10 cellular contexts compared by ENCODE assay signal in genomic region chr19:55370305-55370988, GRCh38. TPM values are rescaled to one million over a fixed set of nuclear protein-coding genes. Genes with fewer than 3 reads are reported as not detected.
DNase-seq lines count a peak whose midpoint lies in the region; TF ChIP-seq lines count a peak whose summit lies in the region.
"Had no signal": no experiment of that assay in that cellular context is flagged by ENCODE, and none has a peak within 500 bp of the region (broad histone marks: within the 10 kb centered on the region; RNA-seq: fewer than 3 reads in every experiment).

IL11 (minus strand) TSS chr19:55370463; CDS start chr19:55370310, 153 bp downstream.

- CTCF ChIA-PET in A673 (lab: Charles Lee) (no interaction called here), HEK293 (lab: Yijun Ruan, JAX) (no interaction called here)

- no TSS peak for BruUV-seq in A673 (replicated peaks; lab: Mats Ljungman, UMichigan)

- TF ChIP-seq CTCF in A673 (conservative IDR thresholded peaks at IDR 0.05; ENCODE audit: low read depth, low read length) (no peak), HEK293 (tag by site-specific recombination; IDR thresholded peaks at IDR 0.05) (no peak)

- POLR2A ChIA-PET in A673 (lab: Charles Lee; ENCODE audit: low non-redundant PET) (no interaction called here), HEK293 (lab: Yijun Ruan, JAX) (interaction anchor here (1.1 to 2.8 kb wide), 6 partner anchors 12 to 36 kb away, joined by 3 to 20 read pairs (median 6); partner anchors contain the start of gene KMT5C)

- H3K36me3 ChIP-seq in A673 (ENCODE audit: insufficient read depth, low read length, poor library complexity, severe bottlenecking) (no peaks in the 10 kb centered on the region), HEK293 (ENCODE audit: control insufficient read depth in 2 of 2, insufficient read depth in 1 of 2, low read length in 2 of 2) (no peaks in the 10 kb centered on the region)
- H3K36me3 ChIP-seq: transverse colon had no signal

- peak within 1 kb of the TSS; percentile 45 for H3K4me3 ChIP-seq in A673 (ENCODE audit: low read depth, low read length, poor library complexity, severe bottlenecking)
- H3K4me3 ChIP-seq in HEK293 (ENCODE audit: low read depth, low read length): peak within 1 kb of the TSS; percentile 48

- DNase-seq in A673 (ENCODE audit: low spot score): no peak
- peak; percentile 89 for DNase-seq in astrocyte of the hippocampus (ENCODE audit: low read depth, low spot score)
- peak; percentile 87 for DNase-seq in kidney tubule cell (ENCODE audit: low spot score)
- DNase-seq in T-helper 9 cell: no peak
- DNase-seq in midbrain (lab: John Stamatoyannopoulos, UW): no peak
- no peak for DNase-seq in SHP77 (lab: John Stamatoyannopoulos, UW)
- DNase-seq in CD1c-positive myeloid dendritic cell (ENCODE audit: extremely low spot score): no peak
- DNase-seq: transverse colon had no signal

- H3K27ac ChIP-seq in A673 (ENCODE audit: low read depth, low read length, poor library complexity, severe bottlenecking) (no peak within 1 kb of the TSS), HEK293 (ENCODE audit: extremely low read depth, low read depth, low read length) (no peak within 1 kb of the TSS)
- H3K27ac ChIP-seq: HL-60 had no signal

- H3K4me1 ChIP-seq in A673 (ENCODE audit: insufficient read depth, low read length, poor library complexity, severe bottlenecking) (no peaks in the 10 kb centered on the region), HEK293 (ENCODE audit: control insufficient read depth, insufficient read depth, low read length) (peaks cover 5% of the 10 kb centered on the region; the same call in 1 of the 2 replicates)

- H3K27me3 ChIP-seq in A673 (replicated peaks; ENCODE audit: insufficient read depth, low read depth, low read length, poor library complexity): peaks cover 15% of the 10 kb centered on the region

- intact Hi-C loops in A673 (cut with micrococcal nuclease; ENCODE audit: unreplicated experiment): no loop called here

- H3K9me3 ChIP-seq in A673 (ENCODE audit: low read depth, low read length, poor library complexity, severe bottlenecking) (no peaks in the 10 kb centered on the region), HEK293 (ENCODE audit: control insufficient read depth, insufficient read depth, low read depth, low read length) (no peaks in the 10 kb centered on the region)
- H3K9me3 ChIP-seq: transverse colon had no signal

TF ChIP-seq in HEK293, 187 proteins besides CTCF, POLR2A, EP300 and RAD21 (continues in another document):
- TF ChIP-seq ZNF2 (tag by site-specific recombination; IDR thresholded peaks at IDR 0.05) (no peak), ZSCAN18 (tag by site-specific recombination; IDR thresholded peaks at IDR 0.05) (no peak), ZNF366 (tag by site-specific recombination; conservative IDR thresholded peaks at IDR 0.05) (peak; percentile 85), SCRT2 (tag by site-specific recombination; IDR thresholded peaks at IDR 0.05) (no peak), ZNF624 (tag by site-specific recombination; IDR thresholded peaks at IDR 0.05) (no peak), SALL2 (tag by site-specific recombination; IDR thresholded peaks at IDR 0.05; ENCODE audit: borderline replicate concordance) (no peak), ZIC2 (tag by site-specific recombination; IDR thresholded peaks at IDR 0.05) (peak; percentile 19; the same call in 1 of the 2 replicates), ZNF585B (tag by site-specific recombination; IDR thresholded peaks at IDR 0.05) (no peak), ZNF223 (tag by site-specific recombination; IDR thresholded peaks at IDR 0.05) (no peak), PRDM1 (tag by site-specific recombination; IDR thresholded peaks at IDR 0.05) (peak; percentile 96), ZNF747 (tag by site-specific recombination; IDR thresholded peaks at IDR 0.05) (no peak), ZNF555 (tag by site-specific recombination; conservative IDR thresholded peaks at IDR 0.05) (no peak), ZNF692 (tag by site-specific recombination; IDR thresholded peaks at IDR 0.05) (no peak), ZNF239 (tag by site-specific recombination; IDR thresholded peaks at IDR 0.05) (no peak), ZNF19 (tag by site-specific recombination; IDR thresholded peaks at IDR 0.05; ENCODE audit: low read depth) (no peak), ZNF112 (tag by site-specific recombination; IDR thresholded peaks at IDR 0.05) (no peak), ZNF777 (tag by site-specific recombination; IDR thresholded peaks at IDR 0.05; ENCODE audit: borderline replicate concordance) (no peak), ZNF175 (tag by site-specific recombination; IDR thresholded peaks at IDR 0.05) (no peak), ZNF362 (tag by site-specific recombination; IDR thresholded peaks at IDR 0.05) (no peak), ZNF677 (tag by site-specific recombination; IDR thresholded peaks at IDR 0.05) (no peak), ZNF335 (tag by site-specific recombination; conservative IDR thresholded peaks at IDR 0.05) (no peak), KLF9 (tag by site-specific recombination; IDR thresholded peaks at IDR 0.05; ENCODE audit: low read depth) (no peak), ZNF274 (IDR thresholded peaks at IDR 0.05; ENCODE audit: low read length) (no peak), ZNF274 (tag by site-specific recombination; IDR thresholded peaks at IDR 0.05; ENCODE audit: borderline replicate concordance) (no peak), SETDB1 (IDR thresholded peaks at IDR 0.05; ENCODE audit: insufficient read length, low read length) (no peak), BCL11A (tag by site-specific recombination; IDR thresholded peaks at IDR 0.05; ENCODE audit: low read depth) (no peak), ZNF398 (tag by site-specific recombination; IDR thresholded peaks at IDR 0.05) (no peak), ZNF623 (tag by site-specific recombination; IDR thresholded peaks at IDR 0.05) (no peak), AEBP2 (tag by site-specific recombination; IDR thresholded peaks at IDR 0.05; ENCODE audit: borderline replicate concordance) (no peak), HOXC10 (CRISPR knock-in tag; IDR thresholded peaks at IDR 0.05) (no peak)

RNA-seq across cellular contexts. Expression of gene IL11, which starts in this region (rescaled TPM):
- total RNA-seq in A673 (2021): 0.42 and 0.47 TPM in 2 replicates

Comparison
In these comparisons a context has a peak if more than half of its experiments do, and no peak if none do; other contexts are left out.
1. DNase-seq: peak in astrocyte of the hippocampus (single experiment) and kidney tubule cell (single experiment); none in A673 (single experiment), T-helper 9 cell (single experiment), midbrain (single experiment), SHP77 (0 of 2) and CD1c-positive myeloid dendritic cell (single experiment).